8 cellular contexts compared by ENCODE assay signal in the genomic region with DNA sequence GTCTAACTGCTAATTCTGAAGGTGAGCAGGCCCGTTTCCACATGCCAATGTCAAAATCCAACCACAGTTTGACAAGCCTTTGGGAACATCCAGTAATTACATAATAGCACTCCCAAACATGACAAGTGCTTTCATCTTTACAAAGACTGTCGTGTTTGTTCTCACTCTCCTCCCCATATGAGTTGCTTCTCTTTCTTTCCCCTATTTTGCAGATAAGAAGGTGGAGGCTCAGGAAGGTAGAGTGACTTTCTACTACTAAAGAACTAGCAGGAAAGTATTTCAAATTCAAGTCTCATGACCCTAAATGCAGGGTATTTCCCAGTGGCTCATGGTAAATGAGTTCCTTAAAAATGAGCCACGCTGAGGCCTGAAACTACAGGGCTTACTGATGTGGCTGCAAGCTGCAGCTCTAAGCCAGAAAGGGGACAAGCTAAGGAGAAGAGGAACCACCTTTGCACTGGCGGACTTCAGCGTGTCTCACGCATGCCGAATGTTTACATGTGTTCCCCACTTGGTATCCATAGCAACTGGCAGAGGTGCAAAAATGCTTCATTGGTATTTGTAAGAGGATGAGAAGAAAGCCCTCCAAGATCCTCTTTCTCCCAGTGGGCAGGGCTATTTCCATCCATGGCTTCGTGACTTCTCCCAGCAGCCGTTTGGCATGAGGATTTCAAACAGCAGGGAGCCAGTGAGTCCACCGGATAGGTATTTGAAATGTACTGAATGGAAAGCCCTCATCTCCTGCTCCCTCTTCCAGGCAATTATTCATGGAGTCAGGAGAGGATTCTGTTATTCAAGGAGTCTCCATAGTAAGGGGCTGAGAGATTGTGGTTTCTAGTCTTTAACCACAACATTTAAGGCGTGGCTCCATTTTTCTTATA. TPM values are rescaled to one million over a fixed set of nuclear protein-coding genes. Genes with fewer than 3 reads are reported as not detected.
DNase-seq lines count a peak whose midpoint lies in the region; ATAC-seq, FAIRE-seq and TF ChIP-seq lines count a peak whose summit lies in the region.

No MANE protein-coding gene starts in this region.

- ATAC-seq in HG02642 (IDR thresholded peaks at IDR 0.05; ENCODE audit: poor library complexity, unreplicated experiment): peak; percentile 67

- in situ Hi-C loops in GM13977 (cut with MboI; ENCODE audit: low pct_unique_long_range_greater_than_20kb, low sequenced_read_pairs, unreplicated experiment): no loop called here

- DNase-seq in GM13977 (ENCODE audit: low spot score) (peak; percentile 73), NCI-H446 (lab: John Stamatoyannopoulos, UW) (peak; percentile 21 to 70), fibroblast of the aortic adventitia (ENCODE audit: low read depth) (peak; percentile 99), posterior vena cava (ENCODE audit: low spot score) (peak; percentile 90), urothelium cell line (ENCODE audit: low spot score) (peak; percentile 59), NCI-H2081 (lab: John Stamatoyannopoulos, UW) (no peak)
- peak; percentile 68 to 69 for DNase-seq in activated T-cell treated with anti-CD3 and anti-CD28 coated beads, Interleukin-2, amount 50 U/mL, for 48 hours

- no peak overlapping the region for H3K4me3 ChIP-seq in fibroblast of the aortic adventitia (ENCODE audit: low read depth, low read length)

- FAIRE-seq in urothelium cell line (lab: Jason Lieb, UNC): no peak

- intact Hi-C loops in posterior vena cava (cut with DNase I): no loop called here

- TF ChIP-seq CTCF in GM13977 (IDR thresholded peaks at IDR 0.05; ENCODE audit: extremely low read depth, insufficient read depth, missing control alignments) (no peak), fibroblast of the aortic adventitia (IDR thresholded peaks at IDR 0.05; ENCODE audit: insufficient read depth, low read length) (no peak)

RNA-seq across cellular contexts. Expression of a gene that starts 55.5 kb away (rescaled TPM):
- total RNA-seq in fibroblast of the aortic adventitia (ENCODE audit: low replicate concordance) (242 and 458 TPM in 2 replicates), posterior vena cava (100 to 1,000 TPM; 219 to 562 TPM)

Comparison
In these comparisons a context has a peak if more than half of its experiments do, and no peak if none do; other contexts are left out.
1. DNase-seq: peak in GM13977 (single experiment), NCI-H446 (2 of 2), activated T-cell treated with anti-CD3 and anti-CD28 coated beads, Interleukin-2, amount 50 U/mL, for 48 hours (2 of 2), fibroblast of the aortic adventitia (single experiment), posterior vena cava (single experiment) and urothelium cell line (single experiment); none in NCI-H2081 (0 of 2).